In genomic region chr1:234397732-234398131, GRCh38 we compare ENCODE assay signal across 26 cellular contexts.
"Had no signal": no experiment of that assay in that cellular context is flagged by ENCODE, and none has a peak within 500 bp of the region (broad histone marks: within the 10 kb centered on the region; RNA-seq: fewer than 3 reads in every experiment).

No MANE protein-coding gene starts in this region.

- H3K27me3 ChIP-seq: breast epithelium, dorsolateral prefrontal cortex, esophagus muscularis mucosa, gastroesophageal sphincter, ovary, upper lobe of right lung had no signal

- H3K4me1 Mint-ChIP-seq: mesothelial cell of epicardium had no signal

- H3K9me3 ChIP-seq: breast epithelium, esophagus muscularis mucosa, gastroesophageal sphincter, ovary, upper lobe of right lung had no signal

- DNase-seq: activated B cell treated with CpG ODN at 0.5 μM for 24 hours; activated CD4-positive, alpha-beta memory T cell treated with anti-CD3 and anti-CD28 coated beads for 36 hours; activated CD4-positive, alpha-beta T cell treated with anti-CD3 and anti-CD28 coated beads for 4 hours; activated CD8-positive, alpha-beta memory T cell treated with anti-CD3 and anti-CD28 coated beads, Interleukin-2, amount 10 ng/mL, durations not matched to agents 7 days and 5 days; activated gamma-delta T cell treated with Interleukin-2 at 50 U/mL for 16 hours; dorsolateral prefrontal cortex; head of caudate nucleus; hypothalamus; left ventricle myocardium superior; mammary epithelial cell; natural killer cell; ovary; right cardiac atrium; stimulated activated CD4-positive, alpha-beta T cell treated with anti-CD3 and anti-CD28 coated beads, Interleukin-12 subunit alpha, Interleukin-12 subunit beta, amount 100 ng/mL, for 4 hours; stimulated activated CD4-positive, alpha-beta T cell treated with anti-CD3 and anti-CD28 coated beads, Interleukin-4, amount 100 ng/mL, for 4 hours; stimulated activated naive CD8-positive, alpha-beta T cell treated with anti-CD3 and anti-CD28 coated beads, Interleukin-15, Interleukin-2, amounts not matched to agents 100 U/mL and 50 U/mL, for 24 hours; T-cell; T-helper 9 cell; upper lobe of right lung had no signal

- H3K27ac Mint-ChIP-seq: activated CD4-positive, alpha-beta memory T cell treated with anti-CD3 and anti-CD28 coated beads for 36 hours; activated naive CD8-positive, alpha-beta T cell; mesothelial cell of epicardium; T-cell had no signal

- H3K4me3 ChIP-seq: breast epithelium, dorsolateral prefrontal cortex, esophagus muscularis mucosa, gastroesophageal sphincter, ovary, upper lobe of right lung had no signal

- H3K36me3 ChIP-seq: breast epithelium, ovary had no signal

- H3K9me3 Mint-ChIP-seq: activated B cell treated with CpG ODN at 0.5 μM for 24 hours; activated CD4-positive, alpha-beta memory T cell treated with anti-CD3 and anti-CD28 coated beads for 36 hours; central memory CD8-positive, alpha-beta T cell; natural killer cell; T-cell had no signal

- FAIRE-seq: colon had no signal

- ATAC-seq: activated CD8-positive, alpha-beta memory T cell treated with anti-CD3 and anti-CD28 coated beads, Interleukin-2, amount 10 ng/mL, durations not matched to agents 7 days and 5 days; gastroesophageal sphincter; left ventricle myocardium superior; natural killer cell; right cardiac atrium; stimulated activated naive CD8-positive, alpha-beta T cell treated with anti-CD3 and anti-CD28 coated beads, Interleukin-15, Interleukin-2, amounts not matched to agents 100 U/mL and 50 U/mL, for 24 hours; T-cell; upper lobe of right lung had no signal

- H3K27ac ChIP-seq: breast epithelium, esophagus muscularis mucosa, gastroesophageal sphincter, ovary, upper lobe of right lung had no signal

- H3K4me1 ChIP-seq: breast epithelium had no signal

- H3K4me3 Mint-ChIP-seq: activated B cell treated with CpG ODN at 0.5 μM for 24 hours; activated CD4-positive, alpha-beta memory T cell treated with anti-CD3 and anti-CD28 coated beads for 36 hours; activated CD8-positive, alpha-beta memory T cell treated with anti-CD3 and anti-CD28 coated beads, Interleukin-2, amount 10 ng/mL, durations not matched to agents 7 days and 5 days; activated naive CD8-positive, alpha-beta T cell; central memory CD8-positive, alpha-beta T cell; mesothelial cell of epicardium; natural killer cell; T-cell had no signal

- H3K27me3 Mint-ChIP-seq: activated B cell treated with CpG ODN at 0.5 μM for 24 hours; activated CD4-positive, alpha-beta memory T cell treated with anti-CD3 and anti-CD28 coated beads for 36 hours; activated CD8-positive, alpha-beta memory T cell treated with anti-CD3 and anti-CD28 coated beads, Interleukin-2, amount 10 ng/mL, durations not matched to agents 7 days and 5 days; activated naive CD8-positive, alpha-beta T cell; central memory CD8-positive, alpha-beta T cell; T-cell had no signal

- H3K36me3 Mint-ChIP-seq: natural killer cell had no signal
